ENCODE assay signal across 1 cellular context in the genomic region with DNA sequence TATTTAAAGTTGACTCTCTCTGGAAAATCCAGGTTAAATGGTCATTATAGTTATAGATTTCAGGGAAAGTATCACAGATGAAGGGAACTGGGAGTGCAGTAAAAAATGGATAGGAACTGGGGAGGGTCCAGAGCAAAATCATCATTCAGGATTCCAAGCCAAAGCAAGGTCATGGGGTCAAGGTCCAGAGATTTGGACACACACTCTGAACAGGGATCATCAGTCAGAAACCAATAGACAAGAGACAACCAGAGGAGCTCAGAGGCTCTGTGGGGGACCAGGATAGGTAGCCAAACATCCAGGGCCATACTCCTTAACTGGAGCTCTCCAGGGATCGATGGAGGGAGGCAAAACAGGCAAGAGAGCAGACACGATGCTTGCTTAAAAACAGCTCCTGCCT.
TF ChIP-seq lines count a peak whose summit lies in the region.

No MANE protein-coding gene starts in this region.

TF ChIP-seq in liver, 16 proteins besides CTCF, POLR2A, EP300 and RAD21 (continued from another document):
- TF ChIP-seq, protein P1, sequence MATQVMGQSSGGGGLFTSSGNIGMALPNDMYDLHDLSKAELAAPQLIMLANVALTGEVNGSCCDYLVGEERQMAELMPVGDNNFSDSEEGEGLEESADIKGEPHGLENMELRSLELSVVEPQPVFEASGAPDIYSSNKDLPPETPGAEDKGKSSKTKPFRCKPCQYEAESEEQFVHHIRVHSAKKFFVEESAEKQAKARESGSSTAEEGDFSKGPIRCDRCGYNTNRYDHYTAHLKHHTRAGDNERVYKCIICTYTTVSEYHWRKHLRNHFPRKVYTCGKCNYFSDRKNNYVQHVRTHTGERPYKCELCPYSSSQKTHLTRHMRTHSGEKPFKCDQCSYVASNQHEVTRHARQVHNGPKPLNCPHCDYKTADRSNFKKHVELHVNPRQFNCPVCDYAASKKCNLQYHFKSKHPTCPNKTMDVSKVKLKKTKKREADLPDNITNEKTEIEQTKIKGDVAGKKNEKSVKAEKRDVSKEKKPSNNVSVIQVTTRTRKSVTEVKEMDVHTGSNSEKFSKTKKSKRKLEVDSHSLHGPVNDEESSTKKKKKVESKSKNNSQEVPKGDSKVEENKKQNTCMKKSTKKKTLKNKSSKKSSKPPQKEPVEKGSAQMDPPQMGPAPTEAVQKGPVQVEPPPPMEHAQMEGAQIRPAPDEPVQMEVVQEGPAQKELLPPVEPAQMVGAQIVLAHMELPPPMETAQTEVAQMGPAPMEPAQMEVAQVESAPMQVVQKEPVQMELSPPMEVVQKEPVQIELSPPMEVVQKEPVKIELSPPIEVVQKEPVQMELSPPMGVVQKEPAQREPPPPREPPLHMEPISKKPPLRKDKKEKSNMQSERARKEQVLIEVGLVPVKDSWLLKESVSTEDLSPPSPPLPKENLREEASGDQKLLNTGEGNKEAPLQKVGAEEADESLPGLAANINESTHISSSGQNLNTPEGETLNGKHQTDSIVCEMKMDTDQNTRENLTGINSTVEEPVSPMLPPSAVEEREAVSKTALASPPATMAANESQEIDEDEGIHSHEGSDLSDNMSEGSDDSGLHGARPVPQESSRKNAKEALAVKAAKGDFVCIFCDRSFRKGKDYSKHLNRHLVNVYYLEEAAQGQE (IDR thresholded peaks at IDR 0.05) = no peak
